13 cellular contexts compared by ENCODE assay signal in genomic region chr6:169726049-169726400, GRCh38. TPM values are rescaled to one million over a fixed set of nuclear protein-coding genes. Genes with fewer than 3 reads are reported as not detected.
DNase-seq lines count a peak whose midpoint lies in the region; ATAC-seq and TF ChIP-seq lines count a peak whose summit lies in the region.
"Had no signal": no experiment of that assay in that cellular context is flagged by ENCODE, and none has a peak within 500 bp of the region (broad histone marks: within the 10 kb centered on the region; RNA-seq: fewer than 3 reads in every experiment).

No MANE protein-coding gene starts in this region.

- intact Hi-C loops in activated CD4-positive, alpha-beta memory T cell treated with anti-CD3 and anti-CD28 coated beads for 36 hours (cut with micrococcal nuclease), result loop anchor here (10.0 kb wide), 1 partner anchor 511 kb away; no protein-coding TSS in a partner anchor
- intact Hi-C loops in sciatic nerve (cut with DNase I), result no loop called here

- H3K9me3 Mint-ChIP-seq in activated naive CD4-positive, alpha-beta T cell treated with anti-CD3 and anti-CD28 coated beads, Interleukin-2, amount 10 ng/mL, durations not matched to agents 7 days and 5 days, result no peaks in the 10 kb centered on the region
- H3K9me3 Mint-ChIP-seq in activated CD4-positive, alpha-beta memory T cell treated with anti-CD3 and anti-CD28 coated beads for 36 hours, result no peaks in the 10 kb centered on the region
- H3K9me3 Mint-ChIP-seq in stimulated activated effector memory CD8-positive, alpha-beta T cell treated with anti-CD3 and anti-CD28 coated beads, Interleukin-12 subunit alpha, Interleukin-12 subunit beta, amount 100 ng/mL, for 72 hours, result no peaks in the 10 kb centered on the region

- H3K4me1 Mint-ChIP-seq in activated naive CD4-positive, alpha-beta T cell treated with anti-CD3 and anti-CD28 coated beads, Interleukin-2, amount 10 ng/mL, durations not matched to agents 7 days and 5 days, result peaks cover 35% of the 10 kb centered on the region
- H3K4me1 Mint-ChIP-seq in activated CD4-positive, alpha-beta memory T cell treated with anti-CD3 and anti-CD28 coated beads for 36 hours (ENCODE audit: low read depth), result peaks cover 24% of the 10 kb centered on the region
- peaks cover 17% of the 10 kb centered on the region for H3K4me1 Mint-ChIP-seq in stimulated activated effector memory CD8-positive, alpha-beta T cell treated with anti-CD3 and anti-CD28 coated beads, Interleukin-12 subunit alpha, Interleukin-12 subunit beta, amount 100 ng/mL, for 72 hours

- CTCF ChIA-PET in activated naive CD4-positive, alpha-beta T cell treated with anti-CD3 and anti-CD28 coated beads, Interleukin-2, amount 10 ng/mL, durations not matched to agents 7 days and 5 days (lab: Charles Lee), result no interaction called here
- CTCF ChIA-PET in activated CD4-positive, alpha-beta memory T cell treated with anti-CD3 and anti-CD28 coated beads for 36 hours (lab: Charles Lee), result interaction anchor here (0.8 to 1.3 kb wide), 2 partner anchors 64 to 198 kb away, joined by 3 to 6 read pairs; no protein-coding TSS in a partner anchor

- DNase-seq in activated naive CD4-positive, alpha-beta T cell treated with anti-CD3 and anti-CD28 coated beads, Interleukin-2, amount 10 ng/mL, durations not matched to agents 7 days and 5 days, result no peak
- DNase-seq in activated naive CD4-positive, alpha-beta T cell treated with Interleukin-2 at 50 U/mL for 16 hours, result no peak
- DNase-seq in activated CD4-positive, alpha-beta memory T cell treated with anti-CD3 and anti-CD28 coated beads for 36 hours, result no peak
- no peak for DNase-seq in stimulated activated effector memory CD8-positive, alpha-beta T cell treated with anti-CD3 and anti-CD28 coated beads, Interleukin-12 subunit alpha, Interleukin-12 subunit beta, amount 100 ng/mL, for 72 hours (ENCODE audit: low spot score in 2 of 2)
- no peak for DNase-seq in left lobe of liver (ENCODE audit: low spot score)
- no peak for DNase-seq in sciatic nerve (ENCODE audit: low spot score)
- DNase-seq: brain microvascular endothelial cell, lower lobe of right lung, NCI-H1436 treated with DMSO at 0.1 percent for 48 hours, NCI-H446 treated with DMSO at 0.1 percent for 48 hours, T-helper 9 cell had no signal

- no peaks in the 10 kb centered on the region for H3K36me3 Mint-ChIP-seq in activated naive CD4-positive, alpha-beta T cell treated with anti-CD3 and anti-CD28 coated beads, Interleukin-2, amount 10 ng/mL, durations not matched to agents 7 days and 5 days
- peaks cover 6% of the 10 kb centered on the region for H3K36me3 Mint-ChIP-seq in activated CD4-positive, alpha-beta memory T cell treated with anti-CD3 and anti-CD28 coated beads for 36 hours
- H3K36me3 Mint-ChIP-seq in stimulated activated effector memory CD8-positive, alpha-beta T cell treated with anti-CD3 and anti-CD28 coated beads, Interleukin-12 subunit alpha, Interleukin-12 subunit beta, amount 100 ng/mL, for 72 hours, result peaks cover 20% of the 10 kb centered on the region

- no peak overlapping the region for H3K4me3 ChIP-seq in gastroesophageal sphincter

- H3K27ac Mint-ChIP-seq in activated naive CD4-positive, alpha-beta T cell treated with anti-CD3 and anti-CD28 coated beads, Interleukin-2, amount 10 ng/mL, durations not matched to agents 7 days and 5 days, result peak overlapping the region; percentile 70
- peak overlapping the region; percentile 16 for H3K27ac Mint-ChIP-seq in activated CD4-positive, alpha-beta memory T cell treated with anti-CD3 and anti-CD28 coated beads for 36 hours
- H3K27ac Mint-ChIP-seq in stimulated activated effector memory CD8-positive, alpha-beta T cell treated with anti-CD3 and anti-CD28 coated beads, Interleukin-12 subunit alpha, Interleukin-12 subunit beta, amount 100 ng/mL, for 72 hours, result peak overlapping the region; percentile 7

- POLR2A ChIA-PET in activated CD4-positive, alpha-beta memory T cell treated with anti-CD3 and anti-CD28 coated beads for 36 hours (lab: Charles Lee), result interaction anchor here (1.1 to 1.8 kb wide), 3 partner anchors 10 to 28 kb away, joined by 3 to 20 read pairs (median 3); partner anchors contain the start of genes C6orf120 and WDR27

- peak overlapping the region in 3 of 4 donors; percentile 97 to 99 (median 98) for H3K27ac ChIP-seq in gastroesophageal sphincter
- H3K27ac ChIP-seq: brain microvascular endothelial cell had no signal

- no peaks in the 10 kb centered on the region for H3K27me3 ChIP-seq in gastroesophageal sphincter
- H3K27me3 ChIP-seq: brain microvascular endothelial cell had no signal

- H3K4me3 Mint-ChIP-seq in activated naive CD4-positive, alpha-beta T cell treated with anti-CD3 and anti-CD28 coated beads, Interleukin-2, amount 10 ng/mL, durations not matched to agents 7 days and 5 days, result peak overlapping the region; percentile 79
- peak overlapping the region; percentile 79 for H3K4me3 Mint-ChIP-seq in activated CD4-positive, alpha-beta memory T cell treated with anti-CD3 and anti-CD28 coated beads for 36 hours
- peak overlapping the region; percentile 57 for H3K4me3 Mint-ChIP-seq in stimulated activated effector memory CD8-positive, alpha-beta T cell treated with anti-CD3 and anti-CD28 coated beads, Interleukin-12 subunit alpha, Interleukin-12 subunit beta, amount 100 ng/mL, for 72 hours

- no peaks in the 10 kb centered on the region for H3K36me3 ChIP-seq in gastroesophageal sphincter
- H3K36me3 ChIP-seq: brain microvascular endothelial cell, lower lobe of right lung had no signal

- H3K27me3 Mint-ChIP-seq in activated naive CD4-positive, alpha-beta T cell treated with anti-CD3 and anti-CD28 coated beads, Interleukin-2, amount 10 ng/mL, durations not matched to agents 7 days and 5 days, result peaks cover 16% of the 10 kb centered on the region
- H3K27me3 Mint-ChIP-seq in activated CD4-positive, alpha-beta memory T cell treated with anti-CD3 and anti-CD28 coated beads for 36 hours, result no peaks in the 10 kb centered on the region

- ATAC-seq in gastroesophageal sphincter, result no peak
- no peak for ATAC-seq in stimulated activated effector memory CD8-positive, alpha-beta T cell treated with anti-CD3 and anti-CD28 coated beads, Interleukin-12 subunit alpha, Interleukin-12 subunit beta, amount 100 ng/mL, for 72 hours
- no peak for ATAC-seq in left lobe of liver
- ATAC-seq in sciatic nerve, result no peak
- ATAC-seq in GM19351 (IDR thresholded peaks at IDR 0.05; ENCODE audit: unreplicated experiment), result no peak

- TF ChIP-seq POLR2A in gastroesophageal sphincter (IDR thresholded peaks at IDR 0.05), result no peak

- WGBS in gastroesophageal sphincter (ENCODE audit: low coverage in 1 of 2), 2 donors, result 67 to 83% methylated on average over 1 of the region's 1 CpG

- no peak for TF ChIP-seq EP300 in gastroesophageal sphincter (IDR thresholded peaks at IDR 0.05)

- no peaks in the 10 kb centered on the region for H3K9me3 ChIP-seq in gastroesophageal sphincter
- H3K9me3 ChIP-seq: lower lobe of right lung had no signal

- peaks cover 4 to 32% (median 9%) of the 10 kb centered on the region in 3 donors for H3K4me1 ChIP-seq in gastroesophageal sphincter

- TF ChIP-seq CTCF in gastroesophageal sphincter (IDR thresholded peaks at IDR 0.05), result no peak

RNA-seq across cellular contexts. Expression of gene PHF10, which starts 1.7 kb away (rescaled TPM):
- 10 to 100 TPM; 75.5 to 77.9 TPM for total RNA-seq in activated CD4-positive, alpha-beta memory T cell treated with anti-CD3 and anti-CD28 coated beads for 36 hours
- 10 to 100 TPM; 72.3 to 92.9 (median 82.5) TPM for total RNA-seq in gastroesophageal sphincter
- 19.6 TPM for total RNA-seq in left lobe of liver
- 76.5 TPM for total RNA-seq in sciatic nerve

RNA-seq across cellular contexts. Expression of gene C6orf120, which starts 24.1 kb away (rescaled TPM):
- 10 to 100 TPM; 15.1 to 15.4 TPM for total RNA-seq in activated CD4-positive, alpha-beta memory T cell treated with anti-CD3 and anti-CD28 coated beads for 36 hours
- 10 to 100 TPM; 31.9 to 38.8 (median 35.4) TPM for total RNA-seq in gastroesophageal sphincter
- total RNA-seq in left lobe of liver, result 18.9 TPM
- 28.2 TPM for total RNA-seq in sciatic nerve

RNA-seq across cellular contexts. Expression of gene WDR27, which starts 24.2 kb away (rescaled TPM):
- 10 to 100 TPM; 39.7 to 41.6 TPM for total RNA-seq in activated CD4-positive, alpha-beta memory T cell treated with anti-CD3 and anti-CD28 coated beads for 36 hours
- total RNA-seq in gastroesophageal sphincter, result 10 to 100 TPM in 3 of 4 donors, 1 to 10 TPM in 1; 10.0 to 35.0 (median 20.7) TPM
- 19.5 TPM for total RNA-seq in left lobe of liver
- 58.5 TPM for total RNA-seq in sciatic nerve

RNA-seq across cellular contexts. Expression of gene DYNLT2, which starts 25.3 kb away (rescaled TPM):
- 1 to 10 TPM; 2.0 to 2.1 TPM for total RNA-seq in activated CD4-positive, alpha-beta memory T cell treated with anti-CD3 and anti-CD28 coated beads for 36 hours
- 1 to 10 TPM in 3 of 4 donors, under 1 TPM in 1; 0.74 to 3.1 (median 1.4) TPM for total RNA-seq in gastroesophageal sphincter
- 0.60 TPM for total RNA-seq in left lobe of liver
- 2.9 TPM for total RNA-seq in sciatic nerve

RNA-seq across cellular contexts. Expression of gene ERMARD, which starts 25.4 kb away (rescaled TPM):
- 10 to 100 TPM; 23.9 to 24.6 TPM for total RNA-seq in activated CD4-positive, alpha-beta memory T cell treated with anti-CD3 and anti-CD28 coated beads for 36 hours
- 10 to 100 TPM; 14.3 to 31.9 (median 16.8) TPM for total RNA-seq in gastroesophageal sphincter
- 16.3 TPM for total RNA-seq in left lobe of liver
- 32.5 TPM for total RNA-seq in sciatic nerve

Comparison
In these comparisons a context has a peak if more than half of its experiments do, and no peak if none do; other contexts are left out.
1. H3K27ac Mint-ChIP-seq: peak in every context shown above with its lines; median percentile 70 in activated naive CD4-positive, alpha-beta T cell treated with anti-CD3 and anti-CD28 coated beads, Interleukin-2, amount 10 ng/mL, durations not matched to agents 7 days and 5 days; 16 in activated CD4-positive, alpha-beta memory T cell treated with anti-CD3 and anti-CD28 coated beads for 36 hours; 7 in stimulated activated effector memory CD8-positive, alpha-beta T cell treated with anti-CD3 and anti-CD28 coated beads, Interleukin-12 subunit alpha, Interleukin-12 subunit beta, amount 100 ng/mL, for 72 hours.